1 cellular context compared by ENCODE assay signal in the genomic region with DNA sequence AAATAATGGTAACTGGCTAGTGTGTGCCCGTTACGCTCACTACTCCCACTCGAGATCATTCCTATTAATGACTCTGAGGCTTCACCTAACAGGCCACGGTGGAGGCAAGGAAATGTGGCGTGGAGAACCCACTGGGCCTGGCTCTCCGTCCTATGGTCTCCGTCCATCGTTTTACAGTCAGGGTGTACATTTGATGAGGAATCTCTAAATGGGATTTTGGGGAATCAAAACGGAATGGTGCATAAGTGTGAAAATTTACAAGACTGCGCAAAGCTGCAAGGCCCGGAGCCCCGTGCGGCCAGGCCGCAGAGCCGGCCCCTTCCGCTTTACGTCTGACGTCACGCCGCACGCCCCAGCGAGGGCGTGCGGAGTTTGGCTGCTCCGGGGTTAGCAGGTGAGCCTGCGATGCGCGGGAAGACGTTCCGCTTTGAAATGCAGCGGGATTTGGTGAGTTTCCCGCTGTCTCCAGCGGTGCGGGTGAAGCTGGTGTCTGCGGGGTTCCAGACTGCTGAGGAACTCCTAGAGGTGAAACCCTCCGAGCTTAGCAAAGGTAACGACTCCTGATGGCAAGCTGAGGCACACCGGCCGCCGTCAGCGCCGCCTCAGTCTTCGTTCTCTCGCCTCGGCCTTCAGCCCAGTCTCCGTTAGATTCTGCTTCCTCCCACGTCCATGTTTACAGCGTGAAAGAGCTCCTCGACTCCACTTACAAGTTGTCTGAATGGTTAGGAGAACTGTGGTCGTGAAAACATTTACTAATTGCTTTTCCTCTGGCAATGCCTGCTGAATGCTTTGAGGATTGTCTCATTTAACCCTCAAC.
A peak's percentile ranks its signal among the peaks of the same experiment; 100 is the strongest.
TF ChIP-seq lines count a peak whose summit lies in the region.

A gene (plus strand): TSS at position 364 of the 817 bp plus-strand sequence. CDS start 42 bp downstream, at position 406.

TF ChIP-seq in HepG2, 621 proteins besides CTCF, POLR2A, EP300 and RAD21 (continued from another document and continues in another):
- TF ChIP-seq, protein P1, sequence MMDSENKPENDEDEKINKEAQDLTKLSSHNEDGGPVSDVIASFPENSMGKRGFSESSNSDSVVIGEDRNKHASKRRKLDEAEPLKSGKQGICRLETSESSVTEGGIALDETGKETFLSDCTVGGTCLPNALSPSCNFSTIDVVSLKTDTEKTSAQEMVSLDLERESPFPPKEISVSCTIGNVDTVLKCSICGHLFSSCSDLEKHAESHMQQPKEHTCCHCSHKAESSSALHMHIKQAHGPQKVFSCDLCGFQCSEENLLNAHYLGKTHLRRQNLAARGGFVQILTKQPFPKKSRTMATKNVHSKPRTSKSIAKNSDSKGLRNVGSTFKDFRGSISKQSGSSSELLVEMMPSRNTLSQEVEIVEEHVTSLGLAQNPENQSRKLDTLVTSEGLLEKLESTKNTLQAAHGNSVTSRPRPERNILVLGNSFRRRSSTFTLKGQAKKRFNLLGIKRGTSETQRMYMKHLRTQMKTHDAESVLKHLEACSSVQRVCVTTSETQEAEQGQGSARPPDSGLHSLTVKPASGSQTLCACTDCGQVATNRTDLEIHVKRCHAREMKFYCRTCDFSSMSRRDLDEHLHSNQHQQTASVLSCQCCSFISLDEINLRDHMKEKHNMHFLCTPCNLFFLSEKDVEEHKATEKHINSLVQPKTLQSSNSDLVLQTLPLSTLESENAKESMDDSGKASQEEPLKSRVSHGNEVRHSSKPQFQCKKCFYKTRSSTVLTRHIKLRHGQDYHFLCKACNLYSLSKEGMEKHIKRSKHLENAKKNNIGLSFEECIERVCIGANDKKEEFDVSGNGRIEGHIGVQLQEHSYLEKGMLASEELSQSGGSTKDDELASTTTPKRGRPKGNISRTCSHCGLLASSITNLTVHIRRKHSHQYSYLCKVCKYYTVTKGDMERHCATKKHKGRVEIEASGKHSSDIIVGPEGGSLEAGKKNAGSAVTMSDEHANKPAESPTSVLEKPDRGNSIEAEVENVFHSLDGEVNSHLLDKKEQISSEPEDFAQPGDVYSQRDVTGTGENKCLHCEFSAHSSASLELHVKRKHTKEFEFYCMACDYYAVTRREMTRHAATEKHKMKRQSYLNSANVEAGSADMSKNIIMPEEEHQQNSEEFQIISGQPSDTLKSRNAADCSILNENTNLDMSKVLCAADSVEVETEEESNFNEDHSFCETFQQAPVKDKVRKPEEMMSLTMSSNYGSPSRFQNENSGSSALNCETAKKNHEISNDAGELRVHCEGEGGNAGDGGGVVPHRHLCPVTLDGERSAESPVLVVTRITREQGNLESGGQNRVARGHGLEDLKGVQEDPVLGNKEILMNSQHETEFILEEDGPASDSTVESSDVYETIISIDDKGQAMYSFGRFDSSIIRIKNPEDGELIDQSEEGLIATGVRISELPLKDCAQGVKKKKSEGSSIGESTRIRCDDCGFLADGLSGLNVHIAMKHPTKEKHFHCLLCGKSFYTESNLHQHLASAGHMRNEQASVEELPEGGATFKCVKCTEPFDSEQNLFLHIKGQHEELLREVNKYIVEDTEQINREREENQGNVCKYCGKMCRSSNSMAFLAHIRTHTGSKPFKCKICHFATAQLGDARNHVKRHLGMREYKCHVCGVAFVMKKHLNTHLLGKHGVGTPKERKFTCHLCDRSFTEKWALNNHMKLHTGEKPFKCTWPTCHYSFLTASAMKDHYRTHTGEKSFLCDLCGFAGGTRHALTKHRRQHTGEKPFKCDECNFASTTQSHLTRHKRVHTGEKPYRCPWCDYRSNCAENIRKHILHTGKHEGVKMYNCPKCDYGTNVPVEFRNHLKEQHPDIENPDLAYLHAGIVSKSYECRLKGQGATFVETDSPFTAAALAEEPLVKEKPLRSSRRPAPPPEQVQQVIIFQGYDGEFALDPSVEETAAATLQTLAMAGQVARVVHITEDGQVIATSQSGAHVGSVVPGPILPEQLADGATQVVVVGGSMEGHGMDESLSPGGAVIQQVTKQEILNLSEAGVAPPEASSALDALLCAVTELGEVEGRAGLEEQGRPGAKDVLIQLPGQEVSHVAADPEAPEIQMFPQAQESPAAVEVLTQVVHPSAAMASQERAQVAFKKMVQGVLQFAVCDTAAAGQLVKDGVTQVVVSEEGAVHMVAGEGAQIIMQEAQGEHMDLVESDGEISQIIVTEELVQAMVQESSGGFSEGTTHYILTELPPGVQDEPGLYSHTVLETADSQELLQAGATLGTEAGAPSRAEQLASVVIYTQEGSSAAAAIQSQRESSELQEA (CRISPR knock-in tag; IDR thresholded peaks at IDR 0.05; ENCODE audit: not compliant biosample characterization) = peak; percentile 91
- TF ChIP-seq, protein P2, sequence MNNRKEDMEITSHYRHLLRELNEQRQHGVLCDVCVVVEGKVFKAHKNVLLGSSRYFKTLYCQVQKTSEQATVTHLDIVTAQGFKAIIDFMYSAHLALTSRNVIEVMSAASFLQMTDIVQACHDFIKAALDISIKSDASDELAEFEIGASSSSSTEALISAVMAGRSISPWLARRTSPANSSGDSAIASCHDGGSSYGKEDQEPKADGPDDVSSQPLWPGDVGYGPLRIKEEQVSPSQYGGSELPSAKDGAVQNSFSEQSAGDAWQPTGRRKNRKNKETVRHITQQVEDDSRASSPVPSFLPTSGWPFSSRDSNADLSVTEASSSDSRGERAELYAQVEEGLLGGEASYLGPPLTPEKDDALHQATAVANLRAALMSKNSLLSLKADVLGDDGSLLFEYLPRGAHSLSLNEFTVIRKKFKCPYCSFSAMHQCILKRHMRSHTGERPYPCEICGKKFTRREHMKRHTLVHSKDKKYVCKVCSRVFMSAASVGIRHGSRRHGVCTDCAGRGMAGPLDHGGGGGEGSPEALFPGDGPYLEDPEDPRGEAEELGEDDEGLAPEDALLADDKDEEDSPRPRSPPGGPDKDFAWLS (CRISPR knock-in tag; IDR thresholded peaks at IDR 0.05; ENCODE audit: borderline replicate concordance) = 0 out of 2 replicates have a peak, but pooled peaks have one; percentile 58
- TF ChIP-seq STAT5B (CRISPR knock-in tag; IDR thresholded peaks at IDR 0.05) (no peak), THAP11 (CRISPR knock-in tag; IDR thresholded peaks at IDR 0.05) (peak; percentile 89), MEIS1 (CRISPR knock-in tag; IDR thresholded peaks at IDR 0.05; ENCODE audit: borderline replicate concordance) (peak; percentile 73; the same call in 1 of the 2 replicates), SMARCC2 (IDR thresholded peaks at IDR 0.05) (no peak), ZKSCAN1 (IDR thresholded peaks at IDR 0.05; ENCODE audit: low read length) (no peak), KLF12 (CRISPR knock-in tag; IDR thresholded peaks at IDR 0.05; ENCODE audit: borderline replicate concordance) (peak; percentile 89), PHF5A (CRISPR knock-in tag; IDR thresholded peaks at IDR 0.05; ENCODE audit: low read depth, unreplicated experiment) (peak; percentile 48), ZNF773 (CRISPR knock-in tag; IDR thresholded peaks at IDR 0.05; ENCODE audit: borderline replicate concordance) (peak; percentile 91), CENPT (CRISPR knock-in tag; IDR thresholded peaks at IDR 0.05; ENCODE audit: low read depth) (peak; percentile 76; the same call in 1 of the 2 replicates), SIN3B (IDR thresholded peaks at IDR 0.05; ENCODE audit: low read length) (peak; percentile 76; the same call in 1 of the 2 replicates), ZNF777 (CRISPR knock-in tag; IDR thresholded peaks at IDR 0.05) (peak; percentile 82), MAZ (IDR thresholded peaks at IDR 0.05; ENCODE audit: borderline replicate concordance, low read depth, low read length) (peak; percentile 72), MAZ (CRISPR knock-in tag; IDR thresholded peaks at IDR 0.05; ENCODE audit: low read depth) (no peak), ZNF557 (CRISPR knock-in tag; IDR thresholded peaks at IDR 0.05) (peak; percentile 98), ZNF883 (CRISPR knock-in tag; IDR thresholded peaks at IDR 0.05; ENCODE audit: not compliant biosample characterization) (peak; percentile 97), PITX1 (CRISPR knock-in tag; IDR thresholded peaks at IDR 0.05) (peak; percentile 63; the same call in 1 of the 2 replicates), AKAP8 (CRISPR knock-in tag; IDR thresholded peaks at IDR 0.05) (0 out of 2 replicates have a peak, but pooled peaks have one; percentile 48), GFI1 (CRISPR knock-in tag; IDR thresholded peaks at IDR 0.05; ENCODE audit: borderline replicate concordance) (no peak), ZFP82 (CRISPR knock-in tag; IDR thresholded peaks at IDR 0.05; ENCODE audit: borderline replicate concordance) (0 out of 2 replicates have a peak, but pooled peaks have one; percentile 29), TEAD3 (CRISPR knock-in tag; optimal IDR thresholded peaks at IDR 0.05; ENCODE audit: borderline replicate concordance) (peak; percentile 54), ZMYM4 (CRISPR knock-in tag; IDR thresholded peaks at IDR 0.05) (peak; percentile 85), CBX5 (CRISPR knock-in tag; IDR thresholded peaks at IDR 0.05; ENCODE audit: borderline replicate concordance) (peak; percentile 90; the same call in 1 of the 2 replicates)
- TF ChIP-seq, protein P3, sequence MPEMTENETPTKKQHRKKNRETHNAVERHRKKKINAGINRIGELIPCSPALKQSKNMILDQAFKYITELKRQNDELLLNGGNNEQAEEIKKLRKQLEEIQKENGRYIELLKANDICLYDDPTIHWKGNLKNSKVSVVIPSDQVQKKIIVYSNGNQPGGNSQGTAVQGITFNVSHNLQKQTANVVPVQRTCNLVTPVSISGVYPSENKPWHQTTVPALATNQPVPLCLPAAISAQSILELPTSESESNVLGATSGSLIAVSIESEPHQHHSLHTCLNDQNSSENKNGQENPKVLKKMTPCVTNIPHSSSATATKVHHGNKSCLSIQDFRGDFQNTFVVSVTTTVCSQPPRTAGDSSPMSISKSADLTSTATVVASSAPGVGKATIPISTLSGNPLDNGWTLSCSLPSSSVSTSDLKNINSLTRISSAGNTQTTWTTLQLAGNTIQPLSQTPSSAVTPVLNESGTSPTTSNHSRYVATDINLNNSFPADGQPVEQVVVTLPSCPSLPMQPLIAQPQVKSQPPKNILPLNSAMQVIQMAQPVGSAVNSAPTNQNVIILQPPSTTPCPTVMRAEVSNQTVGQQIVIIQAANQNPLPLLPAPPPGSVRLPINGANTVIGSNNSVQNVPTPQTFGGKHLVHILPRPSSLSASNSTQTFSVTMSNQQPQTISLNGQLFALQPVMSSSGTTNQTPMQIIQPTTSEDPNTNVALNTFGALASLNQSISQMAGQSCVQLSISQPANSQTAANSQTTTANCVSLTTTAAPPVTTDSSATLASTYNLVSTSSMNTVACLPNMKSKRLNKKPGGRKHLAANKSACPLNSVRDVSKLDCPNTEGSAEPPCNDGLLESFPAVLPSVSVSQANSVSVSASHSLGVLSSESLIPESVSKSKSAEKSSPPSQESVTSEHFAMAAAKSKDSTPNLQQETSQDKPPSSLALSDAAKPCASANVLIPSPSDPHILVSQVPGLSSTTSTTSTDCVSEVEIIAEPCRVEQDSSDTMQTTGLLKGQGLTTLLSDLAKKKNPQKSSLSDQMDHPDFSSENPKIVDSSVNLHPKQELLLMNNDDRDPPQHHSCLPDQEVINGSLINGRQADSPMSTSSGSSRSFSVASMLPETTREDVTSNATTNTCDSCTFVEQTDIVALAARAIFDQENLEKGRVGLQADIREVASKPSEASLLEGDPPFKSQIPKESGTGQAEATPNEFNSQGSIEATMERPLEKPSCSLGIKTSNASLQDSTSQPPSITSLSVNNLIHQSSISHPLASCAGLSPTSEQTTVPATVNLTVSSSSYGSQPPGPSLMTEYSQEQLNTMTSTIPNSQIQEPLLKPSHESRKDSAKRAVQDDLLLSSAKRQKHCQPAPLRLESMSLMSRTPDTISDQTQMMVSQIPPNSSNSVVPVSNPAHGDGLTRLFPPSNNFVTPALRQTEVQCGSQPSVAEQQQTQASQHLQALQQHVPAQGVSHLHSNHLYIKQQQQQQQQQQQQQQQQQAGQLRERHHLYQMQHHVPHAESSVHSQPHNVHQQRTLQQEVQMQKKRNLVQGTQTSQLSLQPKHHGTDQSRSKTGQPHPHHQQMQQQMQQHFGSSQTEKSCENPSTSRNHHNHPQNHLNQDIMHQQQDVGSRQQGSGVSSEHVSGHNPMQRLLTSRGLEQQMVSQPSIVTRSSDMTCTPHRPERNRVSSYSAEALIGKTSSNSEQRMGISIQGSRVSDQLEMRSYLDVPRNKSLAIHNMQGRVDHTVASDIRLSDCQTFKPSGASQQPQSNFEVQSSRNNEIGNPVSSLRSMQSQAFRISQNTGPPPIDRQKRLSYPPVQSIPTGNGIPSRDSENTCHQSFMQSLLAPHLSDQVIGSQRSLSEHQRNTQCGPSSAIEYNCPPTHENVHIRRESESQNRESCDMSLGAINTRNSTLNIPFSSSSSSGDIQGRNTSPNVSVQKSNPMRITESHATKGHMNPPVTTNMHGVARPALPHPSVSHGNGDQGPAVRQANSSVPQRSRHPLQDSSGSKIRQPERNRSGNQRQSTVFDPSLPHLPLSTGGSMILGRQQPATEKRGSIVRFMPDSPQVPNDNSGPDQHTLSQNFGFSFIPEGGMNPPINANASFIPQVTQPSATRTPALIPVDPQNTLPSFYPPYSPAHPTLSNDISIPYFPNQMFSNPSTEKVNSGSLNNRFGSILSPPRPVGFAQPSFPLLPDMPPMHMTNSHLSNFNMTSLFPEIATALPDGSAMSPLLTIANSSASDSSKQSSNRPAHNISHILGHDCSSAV (CRISPR knock-in tag; IDR thresholded peaks at IDR 0.05; ENCODE audit: borderline replicate concordance) = peak; percentile 81; the same call in 1 of the 2 replicates
- TF ChIP-seq, protein P4, sequence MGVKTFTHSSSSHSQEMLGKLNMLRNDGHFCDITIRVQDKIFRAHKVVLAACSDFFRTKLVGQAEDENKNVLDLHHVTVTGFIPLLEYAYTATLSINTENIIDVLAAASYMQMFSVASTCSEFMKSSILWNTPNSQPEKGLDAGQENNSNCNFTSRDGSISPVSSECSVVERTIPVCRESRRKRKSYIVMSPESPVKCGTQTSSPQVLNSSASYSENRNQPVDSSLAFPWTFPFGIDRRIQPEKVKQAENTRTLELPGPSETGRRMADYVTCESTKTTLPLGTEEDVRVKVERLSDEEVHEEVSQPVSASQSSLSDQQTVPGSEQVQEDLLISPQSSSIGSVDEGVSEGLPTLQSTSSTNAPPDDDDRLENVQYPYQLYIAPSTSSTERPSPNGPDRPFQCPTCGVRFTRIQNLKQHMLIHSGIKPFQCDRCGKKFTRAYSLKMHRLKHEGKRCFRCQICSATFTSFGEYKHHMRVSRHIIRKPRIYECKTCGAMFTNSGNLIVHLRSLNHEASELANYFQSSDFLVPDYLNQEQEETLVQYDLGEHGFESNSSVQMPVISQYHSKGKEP (CRISPR knock-in tag; IDR thresholded peaks at IDR 0.05) = peak; percentile 87; the same call in 1 of the 2 replicates
- TF ChIP-seq, protein P5, sequence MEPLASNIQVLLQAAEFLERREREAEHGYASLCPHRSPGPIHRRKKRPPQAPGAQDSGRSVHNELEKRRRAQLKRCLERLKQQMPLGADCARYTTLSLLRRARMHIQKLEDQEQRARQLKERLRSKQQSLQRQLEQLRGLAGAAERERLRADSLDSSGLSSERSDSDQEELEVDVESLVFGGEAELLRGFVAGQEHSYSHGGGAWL (CRISPR knock-in tag; IDR thresholded peaks at IDR 0.05) = peak; percentile 95
- TF ChIP-seq, protein P6, sequence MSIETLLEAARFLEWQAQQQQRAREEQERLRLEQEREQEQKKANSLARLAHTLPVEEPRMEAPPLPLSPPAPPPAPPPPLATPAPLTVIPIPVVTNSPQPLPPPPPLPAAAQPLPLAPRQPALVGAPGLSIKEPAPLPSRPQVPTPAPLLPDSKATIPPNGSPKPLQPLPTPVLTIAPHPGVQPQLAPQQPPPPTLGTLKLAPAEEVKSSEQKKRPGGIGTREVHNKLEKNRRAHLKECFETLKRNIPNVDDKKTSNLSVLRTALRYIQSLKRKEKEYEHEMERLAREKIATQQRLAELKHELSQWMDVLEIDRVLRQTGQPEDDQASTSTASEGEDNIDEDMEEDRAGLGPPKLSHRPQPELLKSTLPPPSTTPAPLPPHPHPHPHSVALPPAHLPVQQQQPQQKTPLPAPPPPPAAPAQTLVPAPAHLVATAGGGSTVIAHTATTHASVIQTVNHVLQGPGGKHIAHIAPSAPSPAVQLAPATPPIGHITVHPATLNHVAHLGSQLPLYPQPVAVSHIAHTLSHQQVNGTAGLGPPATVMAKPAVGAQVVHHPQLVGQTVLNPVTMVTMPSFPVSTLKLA (IDR thresholded peaks at IDR 0.05) = no peak
